In the genomic region with DNA sequence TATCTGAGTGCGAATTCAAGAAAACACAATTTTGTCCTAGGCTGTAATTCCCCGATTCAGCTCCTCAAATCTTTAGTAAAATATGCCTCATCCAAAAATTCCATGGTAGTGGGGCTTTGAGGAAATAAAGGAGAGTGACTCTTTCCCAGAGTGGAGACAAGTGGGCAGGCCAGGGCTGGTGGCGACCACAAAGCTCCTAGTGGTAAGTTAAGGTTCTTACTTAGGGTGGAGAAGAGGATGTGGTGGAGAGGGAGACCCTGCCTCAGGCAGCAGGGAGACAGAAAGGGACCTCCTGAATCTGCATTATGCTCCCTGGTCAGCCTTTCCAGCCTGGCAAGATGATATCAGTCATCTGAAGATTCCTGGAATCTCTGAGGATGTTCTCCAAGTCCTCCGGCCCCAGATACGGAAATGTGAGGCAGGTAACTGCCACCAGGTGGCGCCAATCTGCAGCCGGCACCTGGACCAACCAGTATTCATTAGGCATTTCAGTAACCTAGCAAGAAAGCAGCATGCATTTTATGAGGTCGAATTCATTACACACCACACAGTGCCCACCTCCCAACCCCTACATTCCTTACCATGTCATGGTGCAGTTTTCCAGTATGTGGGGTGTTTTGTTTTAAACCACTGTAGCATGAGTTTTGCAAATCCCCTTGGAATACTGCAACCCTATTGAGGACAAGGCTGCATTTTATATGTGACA, we compare ENCODE assay signal across 8 cellular contexts.
A peak's percentile ranks its signal among the peaks of the same experiment; 100 is the strongest.
DNase-seq lines count a peak whose midpoint lies in the region; ATAC-seq and TF ChIP-seq lines count a peak whose summit lies in the region.

No MANE protein-coding gene starts in this region.

- 47 to 52% methylated on average over 8 of the region's 8 CpGs for WGBS in aorta, 2 donors

- peak; percentile 57 for DNase-seq in A172 (ENCODE audit: low spot score)
- DNase-seq in NCI-H82 treated with DMSO at 0.1 percent for 48 hours (lab: John Stamatoyannopoulos, UW; ENCODE audit: unreplicated experiment), result peak; percentile 33
- DNase-seq in activated T-cell treated with anti-CD3 and anti-CD28 coated beads for 1 hour (ENCODE audit: low read depth), result peak; percentile 12
- DNase-seq in fibroblast of the aortic adventitia (ENCODE audit: low read depth), result peak; percentile 59
- DNase-seq in osteoblast (ENCODE audit: insufficient read length, low spot score, missing footprints), result peak; percentile 64
- DNase-seq in aorta, result peak; percentile 60 to 77

- TF ChIP-seq CTCF in GM12874 (IDR thresholded peaks at IDR 0.05; ENCODE audit: insufficient read depth, low read depth, low read length) (peak; percentile 86), fibroblast of the aortic adventitia (IDR thresholded peaks at IDR 0.05; ENCODE audit: insufficient read depth, low read length) (peak; percentile 84), osteoblast (IDR thresholded peaks at IDR 0.05; ENCODE audit: extremely low read depth, low read depth, low read length) (peak; percentile 98)

- H3K79me2 ChIP-seq in osteoblast (ENCODE audit: insufficient read depth, low read length), result no peaks in the 10 kb centered on the region

- peak; percentile 79 for ATAC-seq in HG03103 (IDR thresholded peaks at IDR 0.05; ENCODE audit: low read depth, unreplicated experiment)
- ATAC-seq in aorta (ENCODE audit: low FRiP score), result no peak

- H3K27ac ChIP-seq in osteoblast (ENCODE audit: low read depth, low read length), result peak overlapping the region; percentile 68
- no peak overlapping the region for H3K27ac ChIP-seq in aorta (ENCODE audit: low read depth in 1 of 2, low read length in 2 of 2)

- no peak overlapping the region for H3K4me3 ChIP-seq in fibroblast of the aortic adventitia (ENCODE audit: low read depth, low read length)
- H3K4me3 ChIP-seq in osteoblast (ENCODE audit: insufficient read depth, low read length), result peak overlapping the region; percentile 15
- H3K4me3 ChIP-seq in aorta (ENCODE audit: low read length in 2 of 2), result no peak overlapping the region

- H4K20me1 ChIP-seq in osteoblast (ENCODE audit: insufficient read depth, low read length), result no peaks in the 10 kb centered on the region

- H3K4me1 ChIP-seq in osteoblast (ENCODE audit: insufficient read depth, low read length) (peaks cover 19% of the 10 kb centered on the region), aorta (ENCODE audit: control insufficient read depth in 1 of 2, insufficient read depth in 2 of 2, low read length in 2 of 2) (no peaks in the 10 kb centered on the region)

- H3K27me3 ChIP-seq in osteoblast (ENCODE audit: insufficient read depth, low read length) (no peaks in the 10 kb centered on the region), aorta (ENCODE audit: control insufficient read depth in 1 of 2, insufficient read depth in 2 of 2, low read length in 1 of 2) (no peaks in the 10 kb centered on the region)

- intact Hi-C loops in aorta (cut with DNase I), result loop anchor here in 1 of 2 donors (10.0 kb wide), 1 partner anchor 340 kb away; no protein-coding TSS in a partner anchor

- H3K9me3 ChIP-seq in osteoblast (ENCODE audit: low read depth, low read length), result no peaks in the 10 kb centered on the region
- no peaks in the 10 kb centered on the region for H3K9me3 ChIP-seq in aorta (ENCODE audit: control insufficient read depth, low read length)

- H3K36me3 ChIP-seq in osteoblast (ENCODE audit: insufficient read depth, low read length), result no peaks in the 10 kb centered on the region
- H3K36me3 ChIP-seq in aorta (ENCODE audit: control insufficient read depth in 1 of 2, insufficient read depth in 2 of 2, low read length in 1 of 2), result no peaks in the 10 kb centered on the region

- H2AFZ ChIP-seq in osteoblast (ENCODE audit: low read length), result peak overlapping the region; percentile 52

- H3K4me2 ChIP-seq in osteoblast (ENCODE audit: insufficient read depth, low read length), result peak overlapping the region; percentile 49

Comparison
In these comparisons a context has a peak if more than half of its experiments do, and no peak if none do; other contexts are left out.
1. DNase-seq: peak in every context shown above with its lines; median percentile 68 in aorta; 64 in osteoblast; 59 in fibroblast of the aortic adventitia; 57 in A172; 33 in NCI-H82 treated with DMSO at 0.1 percent for 48 hours; 12 in activated T-cell treated with anti-CD3 and anti-CD28 coated beads for 1 hour.